ENCODE assay signal across 8 cellular contexts in the genomic region with DNA sequence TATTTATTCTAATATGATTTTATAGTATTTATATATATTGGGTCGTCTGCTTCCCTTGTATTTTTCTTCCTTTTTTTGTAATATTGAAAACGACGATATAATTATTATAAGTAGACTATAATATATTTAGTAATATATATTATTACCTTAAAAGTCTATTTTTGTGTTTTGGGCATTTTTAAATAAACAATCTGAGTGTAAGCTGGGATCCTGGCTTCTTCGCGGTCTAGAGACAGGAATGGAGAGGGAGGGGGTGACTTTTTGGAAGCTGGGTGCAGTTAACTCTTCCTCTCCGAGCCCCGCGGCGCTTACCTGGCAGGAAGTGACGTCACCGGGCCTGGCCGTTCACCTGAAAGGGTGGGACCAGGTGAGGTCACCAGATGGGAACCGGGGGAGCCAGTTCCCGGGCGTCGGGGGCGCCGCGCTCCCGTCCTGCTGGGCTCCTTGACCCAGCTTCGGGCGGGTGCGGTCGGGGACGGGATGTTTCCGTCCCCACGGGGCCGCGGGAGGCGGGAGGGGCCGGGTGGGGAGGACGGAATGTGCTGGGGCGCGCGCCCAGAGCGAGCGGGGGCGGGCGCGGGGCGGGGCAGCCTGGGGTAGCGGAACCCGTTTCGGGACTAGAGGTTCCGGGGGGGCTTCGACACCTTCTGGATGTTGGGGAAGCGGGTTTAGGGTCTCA.
DNase-seq lines count a peak whose midpoint lies in the region; TF ChIP-seq lines count a peak whose summit lies in the region.

No MANE protein-coding gene starts in this region.

- peak; percentile 67 for TF ChIP-seq POLR2A in GM15510 (IDR thresholded peaks at IDR 0.05; ENCODE audit: borderline replicate concordance, extremely low read depth, insufficient read length)

- peak; percentile 83 for DNase-seq in NCI-H2029 treated with DMSO at 0.1 percent for 48 hours (lab: John Stamatoyannopoulos, UW)
- peak; percentile 88 for DNase-seq in activated CD4-positive, alpha-beta T cell treated with anti-CD3 and anti-CD28 coated beads for 1 hour
- DNase-seq in cerebellar nuclear complex (lab: John Stamatoyannopoulos, UW) = peak; percentile 18 to 36
- DNase-seq in kidney tubule cell (ENCODE audit: low spot score) = peak; percentile 90
- DNase-seq in stimulated activated CD4-positive, alpha-beta T cell treated with anti-CD3 and anti-CD28 coated beads, Interleukin-1b, Interleukin-23, amount 100 ng/mL, for 24 hours (ENCODE audit: low read depth in 4 of 4, low spot score in 1 of 4) = peak in 3 of 4 experiments; percentile 49 to 83 (median 63)
- no peak for DNase-seq in HPDE6-E6E7 (ENCODE audit: extremely low spot score)
- no peak for DNase-seq in retina

Comparison
In these comparisons a context has a peak if more than half of its experiments do, and no peak if none do; other contexts are left out.
1. DNase-seq: peak in NCI-H2029 treated with DMSO at 0.1 percent for 48 hours (single experiment), activated CD4-positive, alpha-beta T cell treated with anti-CD3 and anti-CD28 coated beads for 1 hour (single experiment), cerebellar nuclear complex (2 of 2), kidney tubule cell (single experiment) and stimulated activated CD4-positive, alpha-beta T cell treated with anti-CD3 and anti-CD28 coated beads, Interleukin-1b, Interleukin-23, amount 100 ng/mL, for 24 hours (3 of 4); none in HPDE6-E6E7 (single experiment) and retina (single experiment).